16 cellular contexts compared by ENCODE assay signal in the genomic region with DNA sequence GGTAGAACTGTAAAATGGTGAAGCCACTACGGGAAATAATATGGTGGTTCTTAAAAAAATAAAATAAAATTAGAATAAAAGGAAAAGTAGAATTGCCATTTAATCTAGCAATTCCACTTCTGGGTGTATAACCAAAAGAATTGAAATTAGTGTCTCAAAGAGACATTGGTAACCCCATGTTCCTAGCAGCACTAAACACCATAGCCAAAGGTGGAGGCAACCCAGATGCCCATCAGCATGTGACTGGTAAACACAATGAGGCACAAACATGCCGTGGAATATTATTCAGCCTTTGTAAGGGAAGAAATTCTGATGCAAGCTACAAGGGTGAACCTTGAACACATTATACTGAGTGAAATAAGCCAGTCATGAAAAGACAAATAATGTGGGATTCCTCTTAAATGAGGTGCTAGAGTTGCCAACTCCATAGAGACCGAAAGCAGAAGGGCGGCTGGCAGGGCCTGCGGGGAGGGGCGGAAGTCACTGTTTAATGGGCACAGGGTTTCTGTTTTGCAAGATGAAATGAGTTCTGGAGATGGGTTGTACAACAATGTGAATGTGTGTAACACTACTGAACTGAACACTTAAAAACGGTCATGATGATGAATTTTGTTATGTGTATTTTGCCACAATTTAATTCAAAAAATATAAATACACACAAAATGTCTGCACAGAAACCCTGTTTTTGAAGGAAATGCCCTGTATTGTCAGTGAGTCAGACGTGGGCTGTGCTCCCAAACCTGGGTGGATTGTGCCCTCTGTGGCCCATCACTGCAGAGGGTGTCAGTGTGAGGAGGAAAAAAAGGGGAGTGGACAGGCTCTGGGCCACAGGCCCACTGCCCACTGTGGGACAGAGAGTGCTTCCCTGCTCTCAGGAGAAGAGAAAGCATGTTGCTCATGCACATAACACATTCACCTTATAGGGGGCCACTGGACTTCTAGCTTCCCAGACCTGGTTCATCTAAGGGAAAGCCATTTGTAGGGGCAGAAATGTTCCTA. TPM values are rescaled to one million over a fixed set of nuclear protein-coding genes. Genes with fewer than 3 reads are reported as not detected.
DNase-seq lines count a peak whose midpoint lies in the region; ATAC-seq and TF ChIP-seq lines count a peak whose summit lies in the region.
"Had no signal": no experiment of that assay in that cellular context is flagged by ENCODE, and none has a peak within 500 bp of the region (broad histone marks: within the 10 kb centered on the region; RNA-seq: fewer than 3 reads in every experiment).

No MANE protein-coding gene starts in this region.

- H3F3A ChIP-seq in PC-9 (ENCODE audit: insufficient read depth, low read depth), result peaks cover 14% of the 10 kb centered on the region; the same call in 1 of the 2 replicates

- no peak for TF ChIP-seq POLR2A in gastroesophageal sphincter (IDR thresholded peaks at IDR 0.05)

- no peaks in the 10 kb centered on the region for H3K9me3 ChIP-seq in PC-9 (ENCODE audit: insufficient read depth, low read depth)
- no peaks in the 10 kb centered on the region for H3K9me3 ChIP-seq in gastroesophageal sphincter
- no peaks in the 10 kb centered on the region for H3K9me3 ChIP-seq in skeletal muscle satellite cell (replicated peaks; ENCODE audit: low read length)
- H3K9me3 ChIP-seq: thoracic aorta had no signal

- H3K79me2 ChIP-seq in PC-9 (ENCODE audit: low read depth), result 0 out of 2 replicates have a peak, but pooled peaks cover 6% of the 10 kb centered on the region

- DNase-seq in LHCN-M2 (ENCODE audit: low read depth), result peak; percentile 66
- DNase-seq in PC-9, result no peak
- no peak for DNase-seq in hepatic stellate cell (ENCODE audit: low spot score)
- DNase-seq in NCI-H345 treated with DMSO at 0.1 percent for 48 hours (lab: John Stamatoyannopoulos, UW; ENCODE audit: unreplicated experiment), result no peak
- DNase-seq in OCI-M2 (lab: John Stamatoyannopoulos, UW; ENCODE audit: unreplicated experiment), result no peak
- DNase-seq: activated gamma-delta T cell treated with Interleukin-2 at 50 U/mL for 16 hours, HFFc6, NCI-H1092, NCI-H774, RPMI8226 had no signal

- H3K27me3 ChIP-seq in PC-9 (ENCODE audit: insufficient read depth, low read depth), result no peaks in the 10 kb centered on the region
- H3K27me3 ChIP-seq in gastroesophageal sphincter, result no peaks in the 10 kb centered on the region
- H3K27me3 ChIP-seq in skeletal muscle satellite cell (ENCODE audit: control insufficient read depth, insufficient read depth, low read length), result no peaks in the 10 kb centered on the region
- H3K27me3 ChIP-seq: neural progenitor cell had no signal

- ATAC-seq in gastroesophageal sphincter, result peak; percentile 32
- ATAC-seq: activated CD4-positive, CD25-positive, alpha-beta regulatory T cell treated with anti-CD3 and anti-CD28 coated beads, Interleukin-2, amount 50 U/mL, for 24 hours had no signal

- no peaks in the 10 kb centered on the region for H3K9me2 ChIP-seq in PC-9 (ENCODE audit: insufficient read depth)

- peak overlapping the region; percentile 21 for H3K9ac ChIP-seq in skeletal muscle satellite cell (ENCODE audit: low read depth, low read length)
- H3K9ac ChIP-seq: neural progenitor cell had no signal

- no peak overlapping the region for H2AFZ ChIP-seq in PC-9
- H2AFZ ChIP-seq: neural progenitor cell had no signal

- BruUV-seq in PC-9 (replicated peaks; lab: Mats Ljungman, UMichigan), result no TSS peak

- CTCF ChIA-PET in PC-9 (lab: Charles Lee), result no interaction called here

- H3K36me3 ChIP-seq in PC-9 (ENCODE audit: low read depth) (no peaks in the 10 kb centered on the region), gastroesophageal sphincter (no peaks in the 10 kb centered on the region), skeletal muscle satellite cell (ENCODE audit: insufficient read depth, low read length) (no peaks in the 10 kb centered on the region)
- H3K36me3 ChIP-seq: neural progenitor cell, thoracic aorta had no signal

- 76 to 81% methylated on average over 8 of the region's 8 CpGs for WGBS in gastroesophageal sphincter (ENCODE audit: low coverage in 1 of 2), 2 donors

- no peak for TF ChIP-seq EP300 in gastroesophageal sphincter (IDR thresholded peaks at IDR 0.05)

- intact Hi-C loops in PC-9 (cut with micrococcal nuclease; ENCODE audit: unreplicated experiment), result no loop called here

- H3K4me2 ChIP-seq in PC-9, result peak overlapping the region; percentile 68
- H3K4me2 ChIP-seq in skeletal muscle satellite cell (ENCODE audit: low read length), result peak overlapping the region; percentile 24
- H3K4me2 ChIP-seq: neural progenitor cell had no signal

- no peaks in the 10 kb centered on the region for H4K20me1 ChIP-seq in PC-9 (ENCODE audit: insufficient read depth)

- no peak overlapping the region for H3K4me3 ChIP-seq in PC-9
- H3K4me3 ChIP-seq in gastroesophageal sphincter, result no peak overlapping the region
- H3K4me3 ChIP-seq in skeletal muscle satellite cell (ENCODE audit: low read length), result no peak overlapping the region
- H3K4me3 ChIP-seq: neural progenitor cell, thoracic aorta had no signal

- TF ChIP-seq CTCF in PC-9 (conservative IDR thresholded peaks at IDR 0.05), result no peak
- no peak for TF ChIP-seq CTCF in gastroesophageal sphincter (IDR thresholded peaks at IDR 0.05)

- POLR2A ChIA-PET in PC-9 (lab: Charles Lee; ENCODE audit: unreplicated experiment), result no interaction called here

- H3K27ac ChIP-seq in PC-9 (peak overlapping the region; percentile 99), gastroesophageal sphincter (no peak overlapping the region)
- H3K27ac ChIP-seq: neural progenitor cell, thoracic aorta had no signal

- H3K4me1 ChIP-seq in PC-9 (replicated peaks; ENCODE audit: insufficient read depth), result peaks cover 30% of the 10 kb centered on the region
- H3K4me1 ChIP-seq in gastroesophageal sphincter, result peaks cover 0 to 15% (median 0%) of the 10 kb centered on the region in 3 donors
- peaks cover 28% of the 10 kb centered on the region for H3K4me1 ChIP-seq in skeletal muscle satellite cell (ENCODE audit: control insufficient read depth, insufficient read depth, low read length)

RNA-seq across cellular contexts. Expression of gene CD93, which starts 49.6 kb away (rescaled TPM):
- total RNA-seq in LHCN-M2 (2014; rRNA removed) (not detected in 2 replicates), PC-9 (2021) (0.07 TPM in 1 of 2 replicates, not detected in the other), gastroesophageal sphincter (10 to 100 TPM; 20.4 to 75.4 (median 47.2) TPM)
- not detected for polyA plus RNA-seq in LHCN-M2 (2012)
- under 0.01 TPM in 1 of 2 replicates, not detected in the other for total RNA-seq in skeletal muscle satellite cell (2012; rRNA removed)
- total RNA-seq: HFFc6 had no signal
- polyA plus RNA-seq: BJ had no signal

Comparison
In these comparisons a context has a peak if more than half of its experiments do, and no peak if none do; other contexts are left out.
1. RNA of gene CD93, which starts 49.6 kb away (total RNA-seq): 20.4 to 75.4 TPM in gastroesophageal sphincter; 0.07 TPM in PC-9 and not detected in LHCN-M2; every median in the first group is over 10 times any median in the second.